Comparison of ENCODE assay signal across 9 cellular contexts in the genomic region with DNA sequence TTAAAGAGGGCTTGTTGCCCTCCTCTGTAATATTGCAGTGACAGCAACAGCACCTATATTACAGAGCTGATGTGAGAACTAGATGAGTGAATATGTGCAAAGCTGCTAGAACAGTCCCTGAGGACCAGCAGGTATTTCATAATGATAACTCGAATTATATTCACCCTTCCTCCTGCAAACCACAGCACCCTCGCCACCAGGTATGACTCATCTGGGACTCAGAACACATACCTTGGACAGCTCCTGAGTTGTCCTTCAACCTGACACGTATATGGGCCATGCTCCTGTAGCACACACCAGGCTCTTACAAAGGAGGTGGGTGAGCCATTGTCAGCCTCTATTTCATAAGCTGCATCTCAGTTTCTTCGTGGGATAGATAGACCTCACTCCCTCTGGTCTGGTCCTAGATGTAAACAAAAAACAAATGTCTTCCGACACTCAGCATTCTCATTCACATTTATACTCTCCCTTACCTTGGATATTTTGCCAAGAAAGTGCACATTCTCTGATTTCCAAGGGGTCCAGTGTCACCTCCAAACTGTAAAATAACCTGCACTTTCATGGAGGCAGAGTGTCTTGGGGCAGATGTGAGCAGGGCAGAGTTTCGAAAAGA.
A peak's percentile ranks its signal among the peaks of the same experiment; 100 is the strongest.
DNase-seq lines count a peak whose midpoint lies in the region; ATAC-seq and TF ChIP-seq lines count a peak whose summit lies in the region.
"Had no signal": no experiment of that assay in that cellular context is flagged by ENCODE, and none has a peak within 500 bp of the region (broad histone marks: within the 10 kb centered on the region; RNA-seq: fewer than 3 reads in every experiment).

No MANE protein-coding gene starts in this region.

- no peaks in the 10 kb centered on the region for H3K9me2 ChIP-seq in MM.1S (replicated peaks; ENCODE audit: insufficient read depth, low read length)

- H2AK5ac ChIP-seq in mesendoderm (ENCODE audit: low read length) = no peak overlapping the region

- H3K9me3 ChIP-seq in MM.1S (replicated peaks; ENCODE audit: insufficient read depth, low read length) = no peaks in the 10 kb centered on the region
- H3K9me3 ChIP-seq: vagina had no signal

- no peak overlapping the region for H3K23ac ChIP-seq in mesendoderm (ENCODE audit: low read length)

- no peaks in the 10 kb centered on the region for H3K79me1 ChIP-seq in mesendoderm (ENCODE audit: low read length)

- H3K4me1 ChIP-seq in MM.1S (ENCODE audit: low read length) (no peaks in the 10 kb centered on the region), mesendoderm (ENCODE audit: control insufficient read depth, low read depth, low read length) (no peaks in the 10 kb centered on the region)
- H3K4me1 ChIP-seq: vagina had no signal

- H4K20me1 ChIP-seq in MM.1S (ENCODE audit: insufficient read depth, low read length) = no peaks in the 10 kb centered on the region

- DNase-seq in ELR (ENCODE audit: low read depth) (peak; percentile 62), MM.1S (peak; percentile 61), amniotic stem cell (lab: John Stamatoyannopoulos, UW) (peak; percentile 5), mesendoderm (peak; percentile 77), inferior parietal cortex (ENCODE audit: extremely low spot score) (no peak), T-helper 9 cell (no peak), NCI-H187 (lab: John Stamatoyannopoulos, UW) (no peak)

- no peak overlapping the region for H4K8ac ChIP-seq in mesendoderm (ENCODE audit: low read depth, low read length)

- H3K4me2 ChIP-seq in MM.1S (ENCODE audit: low read depth, low read length) (no peak overlapping the region), mesendoderm (ENCODE audit: low read length) (no peak overlapping the region)

- no peak overlapping the region for H3K4ac ChIP-seq in mesendoderm (ENCODE audit: low read depth, low read length)

- no peaks in the 10 kb centered on the region for H3F3A ChIP-seq in MM.1S (ENCODE audit: insufficient read depth, low read length)

- H2AFZ ChIP-seq in MM.1S (ENCODE audit: low read length) = no peak overlapping the region

- H3K4me3 ChIP-seq in MM.1S (ENCODE audit: low read length) (no peak overlapping the region), mesendoderm (ENCODE audit: low read length) (no peak overlapping the region)
- H3K4me3 ChIP-seq: vagina had no signal

- no peaks in the 10 kb centered on the region for H3K36me3 ChIP-seq in MM.1S (replicated peaks; ENCODE audit: insufficient read depth, low read length)
- no peaks in the 10 kb centered on the region for H3K36me3 ChIP-seq in mesendoderm (ENCODE audit: control insufficient read depth, insufficient read depth, low read length)
- H3K36me3 ChIP-seq: vagina had no signal

- H3K27ac ChIP-seq in MM.1S (ENCODE audit: low read length) = no peak overlapping the region
- no peak overlapping the region for H3K27ac ChIP-seq in mesendoderm (ENCODE audit: low read depth, low read length)
- H3K27ac ChIP-seq: vagina had no signal

- H4K5ac ChIP-seq in mesendoderm (ENCODE audit: low read length) = no peak overlapping the region

- no peak overlapping the region for H2BK120ac ChIP-seq in mesendoderm (ENCODE audit: low read depth, low read length)

- H3K9ac ChIP-seq in MM.1S (ENCODE audit: low read length) = no peak overlapping the region
- no peak overlapping the region for H3K9ac ChIP-seq in mesendoderm (ENCODE audit: low read length)

- H3K56ac ChIP-seq in mesendoderm (ENCODE audit: low read length) = no peak overlapping the region

- TF ChIP-seq CTCF in MM.1S (IDR thresholded peaks at IDR 0.05; ENCODE audit: low read length) = no peak

- H3K27me3 ChIP-seq in MM.1S (replicated peaks; ENCODE audit: insufficient read depth, low read length) (no peaks in the 10 kb centered on the region), mesendoderm (ENCODE audit: insufficient read depth, low read length, poor library complexity) (no peaks in the 10 kb centered on the region)
- H3K27me3 ChIP-seq: vagina had no signal

- H3K79me2 ChIP-seq in MM.1S (ENCODE audit: low read length) = no peaks in the 10 kb centered on the region
- no peaks in the 10 kb centered on the region for H3K79me2 ChIP-seq in mesendoderm (ENCODE audit: control insufficient read depth, insufficient read depth, low read length)

- H3K18ac ChIP-seq in mesendoderm (ENCODE audit: low read length) = no peak overlapping the region

- no peak for ATAC-seq in GM18502 (IDR thresholded peaks at IDR 0.05; ENCODE audit: poor library complexity, unreplicated experiment)

- no peak overlapping the region for H2BK15ac ChIP-seq in mesendoderm (replicated peaks; ENCODE audit: low read depth)

- H2BK5ac ChIP-seq in mesendoderm (ENCODE audit: low read length) = no peak overlapping the region

- no CpG with 5 or more reads among the region's 6 CpGs for WGBS in mesendoderm (ENCODE audit: extremely low coverage, insufficient coverage, low lambda C conversion rate)

Comparison
In these comparisons a context has a peak if more than half of its experiments do, and no peak if none do; other contexts are left out.
1. DNase-seq: peak in ELR (single experiment), MM.1S (single experiment), amniotic stem cell (single experiment) and mesendoderm (single experiment); none in inferior parietal cortex (single experiment), T-helper 9 cell (single experiment) and NCI-H187 (0 of 2).